In the genomic region with DNA sequence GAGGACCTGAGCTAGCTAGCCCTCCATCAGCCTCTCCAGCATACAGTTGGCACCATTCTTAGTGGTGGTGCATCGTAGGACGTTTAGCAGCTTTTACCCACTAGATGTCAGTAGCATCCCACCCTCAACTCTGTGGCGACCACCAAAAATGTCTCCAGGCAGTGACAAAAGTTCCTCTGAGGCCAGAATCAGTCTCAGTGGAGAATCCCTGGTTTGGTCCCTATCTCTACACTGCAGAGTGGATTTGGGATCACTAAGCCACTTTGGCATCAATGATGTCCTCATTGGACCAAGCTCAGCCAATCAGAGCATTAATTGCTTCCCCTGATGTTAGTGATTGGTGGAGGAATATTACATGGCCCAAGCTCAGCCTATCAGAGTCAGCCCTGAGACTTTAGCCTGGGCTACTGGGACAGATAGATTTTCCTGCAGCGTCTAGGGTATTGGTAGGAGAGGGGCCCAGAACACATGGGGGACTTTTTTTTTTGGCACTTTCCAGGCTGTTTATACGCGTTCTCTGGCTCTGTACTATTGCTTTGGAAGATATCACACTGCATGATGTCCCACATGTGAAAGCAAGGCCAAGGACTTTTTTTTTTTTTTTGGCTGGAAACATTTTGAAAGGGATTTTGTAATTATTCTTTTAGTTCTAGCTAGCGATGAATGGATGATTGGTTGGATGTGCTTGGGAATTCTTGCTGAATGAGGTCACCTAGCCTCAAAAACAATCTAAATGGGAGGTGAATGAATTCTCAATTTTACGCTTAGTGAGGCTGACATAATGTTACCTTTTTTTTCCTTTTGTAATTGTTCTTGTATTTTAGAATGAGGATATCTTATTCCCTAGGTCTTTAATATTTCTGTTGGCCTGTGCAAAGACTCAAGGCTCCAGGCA, we compare ENCODE assay signal across 9 cellular contexts. TPM values are rescaled to one million over a fixed set of nuclear protein-coding genes. Genes with fewer than 3 reads are reported as not detected.
DNase-seq lines count a peak whose midpoint lies in the region; ATAC-seq, FAIRE-seq and TF ChIP-seq lines count a peak whose summit lies in the region.
"Had no signal": no experiment of that assay in that cellular context is flagged by ENCODE, and none has a peak within 500 bp of the region (broad histone marks: within the 10 kb centered on the region; RNA-seq: fewer than 3 reads in every experiment).

No MANE protein-coding gene starts in this region.

- BruUV-seq in GM12878 (replicated peaks; lab: Mats Ljungman, UMichigan): no TSS peak

- RAD21 ChIA-PET in GM12878 (lab: Charles Lee; ENCODE audit: unreplicated experiment): interaction anchor here (1.0 to 1.3 kb wide), 2 partner anchors 9 to 116 kb away, joined by 3 to 4 read pairs; no protein-coding TSS in a partner anchor

- TF ChIP-seq EP300 in GM12878 (IDR thresholded peaks at IDR 0.05; ENCODE audit: borderline replicate concordance in 1 of 2, control insufficient read depth in 1 of 2, low read depth in 2 of 2, low read length in 2 of 2): no peak

- FAIRE-seq in GM12878 (lab: Jason Lieb, UNC): peak; percentile 18

- H3K9me3 ChIP-seq in GM12878 (replicated peaks; ENCODE audit: control insufficient read depth, insufficient read depth, low read length): no peaks in the 10 kb centered on the region
- no peaks in the 10 kb centered on the region for H3K9me3 ChIP-seq in lower lobe of right lung
- no peaks in the 10 kb centered on the region for H3K9me3 ChIP-seq in colonic mucosa

- SMC1A ChIA-PET in GM12878 (lab: Charles Lee; ENCODE audit: uncharacterized antibody, unreplicated experiment): interaction anchor here (0.9 kb wide), 2 partner anchors 181 to 360 kb away, joined by 3 read pairs; no protein-coding TSS in a partner anchor

- peak; percentile 38 for TF ChIP-seq CTCF in NB4 (IDR thresholded peaks at IDR 0.05; ENCODE audit: low read depth, low read length)
- peak; percentile 33 to 57 (median 45) for TF ChIP-seq CTCF in GM12878 (IDR thresholded peaks at IDR 0.05 in 2 of 3, conservative IDR thresholded peaks at IDR 0.05 in 1 of 3; ENCODE audit: control insufficient read depth in 2 of 3, extremely low read depth in 1 of 3, insufficient read depth in 1 of 3, low read depth in 3 of 3, low read length in 3 of 3)
- peak; percentile 25 for TF ChIP-seq CTCF in lower lobe of right lung (IDR thresholded peaks at IDR 0.05)
- no peak for TF ChIP-seq CTCF in colonic mucosa (IDR thresholded peaks at IDR 0.05)

- in situ Hi-C loops in GM12878 (cut with MboI): no loop called here

- intact Hi-C loops in GM12878 (cut with micrococcal nuclease; ENCODE audit: unreplicated experiment): loop anchor here (10.0 kb wide), 1 partner anchor 413 kb away; a partner anchor contains a TSS
- intact Hi-C loops in lower lobe of right lung (cut with DNase I): no loop called here
- intact Hi-C loops in colonic mucosa (cut with DNase I): no loop called here

- H3K79me2 ChIP-seq in GM12878 (ENCODE audit: control insufficient read depth, insufficient read depth, low read length): no peaks in the 10 kb centered on the region

- no peak overlapping the region for H3K27ac ChIP-seq in GM12878 (ENCODE audit: control insufficient read depth, insufficient read depth)
- H3K27ac ChIP-seq in lower lobe of right lung: no peak overlapping the region
- H3K27ac ChIP-seq in colonic mucosa: no peak overlapping the region

- no peak overlapping the region for H3K4me2 ChIP-seq in GM12878 (ENCODE audit: control insufficient read depth, insufficient read depth)

- no peak overlapping the region for H3K9ac ChIP-seq in GM12878 (ENCODE audit: control insufficient read depth, insufficient read depth, low read length)
- H3K9ac ChIP-seq in colonic mucosa (ENCODE audit: low read depth in 2 of 2, low read length in 2 of 2): no peak overlapping the region

- CTCF ChIA-PET in GM12878 (lab: Yijun Ruan, JAX): interaction anchor here (0.6 to 1.9 kb wide), 8 partner anchors 13 to 346 kb away, joined by 3 to 9 read pairs (median 6); a partner anchor contains a TSS

- TF ChIP-seq POLR2A in NB4 (IDR thresholded peaks at IDR 0.05; ENCODE audit: extremely low read depth, insufficient read length): no peak
- no peak for TF ChIP-seq POLR2A in GM12878 (IDR thresholded peaks at IDR 0.05; ENCODE audit: low read depth, low read length)

- H2AFZ ChIP-seq in GM12878 (ENCODE audit: control insufficient read depth, low read depth, low read length): no peak overlapping the region

- H4K20me1 ChIP-seq in GM12878 (ENCODE audit: control insufficient read depth, insufficient read depth): no peaks in the 10 kb centered on the region

- no peak overlapping the region for H3K4me3 ChIP-seq in NB4 (ENCODE audit: low read depth, low read length)
- H3K4me3 ChIP-seq in GM12878: no peak overlapping the region
- H3K4me3 ChIP-seq in lower lobe of right lung: no peak overlapping the region
- no peak overlapping the region for H3K4me3 ChIP-seq in colonic mucosa

- POLR2A ChIA-PET in GM12878 (lab: Charles Lee): interaction anchor here (0.5 kb wide), 1 partner anchor 13 kb away, joined by 4 read pairs; no protein-coding TSS in a partner anchor

- peak; percentile 55 for TF ChIP-seq RAD21 in GM12878 (IDR thresholded peaks at IDR 0.05; ENCODE audit: insufficient read depth, low read depth, low read length)

- H3K27me3 ChIP-seq in GM12878 (replicated peaks in 1 of 2; ENCODE audit: control insufficient read depth in 2 of 2, insufficient read depth in 2 of 2, low read length in 1 of 2): no peaks in the 10 kb centered on the region
- no peaks in the 10 kb centered on the region for H3K27me3 ChIP-seq in lower lobe of right lung (ENCODE audit: low read depth)
- no peaks in the 10 kb centered on the region for H3K27me3 ChIP-seq in colonic mucosa

- peak; percentile 61 for ATAC-seq in GM12878
- no peak for ATAC-seq in lower lobe of right lung
- no peak for ATAC-seq in HG03354 (IDR thresholded peaks at IDR 0.05; ENCODE audit: poor library complexity, severe bottlenecking, unreplicated experiment)
- ATAC-seq in HG02938 (IDR thresholded peaks at IDR 0.05; ENCODE audit: unreplicated experiment): no peak

- 46% methylated on average over 8 of the region's 8 CpGs for WGBS in GM12878 (ENCODE audit: insufficient coverage, insufficient replicate concordance, low lambda C conversion rate, missing lambda C conversion rate)

- H3K36me3 ChIP-seq in GM12878 (ENCODE audit: control insufficient read depth in 2 of 2, insufficient read depth in 2 of 2, low read length in 1 of 2) (no peaks in the 10 kb centered on the region), lower lobe of right lung (no peaks in the 10 kb centered on the region), colonic mucosa (no peaks in the 10 kb centered on the region)

- DNase-seq in NCI-H748 (lab: John Stamatoyannopoulos, UW; ENCODE audit: unreplicated experiment) (peak; percentile 33), NCI-H748 treated with DMSO at 0.1 percent for 48 hours (lab: John Stamatoyannopoulos, UW) (no peak), NB4 (ENCODE audit: low read depth) (peak; percentile 58), GM12878 (ENCODE audit: low read depth, low spot score) (no peak), lower lobe of right lung (no peak), colonic mucosa (no peak)

- H3K4me1 ChIP-seq in GM12878 (ENCODE audit: control insufficient read depth, insufficient read depth, low read length) (no peaks in the 10 kb centered on the region), lower lobe of right lung (no peaks in the 10 kb centered on the region), colonic mucosa (no peaks in the 10 kb centered on the region)

RNA-seq across cellular contexts. Expression of a gene that starts 7.0 kb away (rescaled TPM):
- total RNA-seq in GM12878 (2013; cell fraction: nucleolus; rRNA removed): not detected in 2 replicates
- total RNA-seq in GM12878 (2014; rRNA removed): not detected in 2 replicates
- total RNA-seq in GM12878 (2014; rRNA removed; fragmentation: Illumina TruSeq; extraction: Trizol): not detected in 2 replicates
- total RNA-seq in GM12878 (2021): not detected in 2 replicates
- polyA plus RNA-seq in GM12878 (2011; ENCODE audit: low read depth): 0.13 TPM
- polyA plus RNA-seq in GM12878 (2011; rRNA removed): not detected in 2 replicates
- not detected in 2 replicates for polyA plus RNA-seq in GM12878 (2011; cell fraction: cytosol; rRNA removed)
- polyA plus RNA-seq in GM12878 (2011; cell fraction: nucleus; rRNA removed): not detected in 2 replicates
- polyA plus RNA-seq in GM12878 (2012): 0.06 TPM in 1 of 2 replicates, not detected in the other
- not detected in 2 replicates for polyA plus RNA-seq in GM12878 (2014; fragmentation: Illumina TruSeq; extraction: Trizol)
- under 1 TPM in 1 of 2 experiments, not detected in 1; 0.04 TPM for polyA plus RNA-seq in GM12878 (2014; fragmentation: Nextera tagmentation; extraction: Ambion mirVana)
- polyA plus RNA-seq in GM12878 (2014; rRNA removed): not detected in 2 replicates
- polyA plus RNA-seq in GM12878 (2016; fragmentation: Nextera tagmentation; extraction: Ambion mirVana): under 1 TPM in 1 of 2 experiments, not detected in 1; 0.24 TPM
- polyA minus RNA-seq in GM12878 (2011; rRNA and poly(A)+ RNA removed): not detected in 2 replicates
- polyA minus RNA-seq in GM12878 (2011; cell fraction: cytosol; rRNA and poly(A)+ RNA removed): not detected in 2 replicates
- not detected in 2 replicates for polyA minus RNA-seq in GM12878 (2011; cell fraction: nucleus; rRNA and poly(A)+ RNA removed)
- total RNA-seq in lower lobe of right lung: not detected
- total RNA-seq in colonic mucosa: not detected
- total RNA-seq: pulmonary artery endothelial cell had no signal

RNA-seq across cellular contexts. Expression of a gene that starts 19.2 kb away (rescaled TPM):
- not detected in 2 replicates for total RNA-seq in GM12878 (2013; cell fraction: nucleolus; rRNA removed)
- total RNA-seq in GM12878 (2014; rRNA removed) (not detected in 2 replicates), GM12878 (2014; rRNA removed; fragmentation: Illumina TruSeq; extraction: Trizol) (not detected in 2 replicates), GM12878 (2021) (not detected in 2 replicates), lower lobe of right lung (not detected), colonic mucosa (not detected)
- not detected for polyA plus RNA-seq in GM12878 (2011; ENCODE audit: low read depth)
- polyA plus RNA-seq in GM12878 (2011; rRNA removed) (not detected in 2 replicates), GM12878 (2014; fragmentation: Illumina TruSeq; extraction: Trizol) (not detected in 2 replicates), GM12878 (2014; fragmentation: Nextera tagmentation; extraction: Ambion mirVana) (not detected), GM12878 (2014; rRNA removed) (not detected in 2 replicates), GM12878 (2016; fragmentation: Nextera tagmentation; extraction: Ambion mirVana) (not detected)
- polyA plus RNA-seq in GM12878 (2011; cell fraction: cytosol; rRNA removed): not detected in 2 replicates
- not detected in 2 replicates for polyA plus RNA-seq in GM12878 (2011; cell fraction: nucleus; rRNA removed)
- polyA plus RNA-seq in GM12878 (2012): not detected in 2 replicates
- not detected in 2 replicates for polyA minus RNA-seq in GM12878 (2011; rRNA and poly(A)+ RNA removed)
- not detected in 2 replicates for polyA minus RNA-seq in GM12878 (2011; cell fraction: cytosol; rRNA and poly(A)+ RNA removed)
- polyA minus RNA-seq in GM12878 (2011; cell fraction: nucleus; rRNA and poly(A)+ RNA removed): not detected in 2 replicates
- total RNA-seq: pulmonary artery endothelial cell had no signal

RNA-seq across cellular contexts. Expression of a gene that starts 21.6 kb away (rescaled TPM):
- 33.7 and 36.0 TPM in 2 replicates for total RNA-seq in GM12878 (2013; cell fraction: nucleolus; rRNA removed)
- total RNA-seq in GM12878 (2014; rRNA removed) (37.7 and 47.6 TPM in 2 replicates), GM12878 (2014; rRNA removed; fragmentation: Illumina TruSeq; extraction: Trizol) (15.3 and 18.0 TPM in 2 replicates), GM12878 (2021) (41.2 and 46.3 TPM in 2 replicates), lower lobe of right lung (45.3 TPM), colonic mucosa (10 to 100 TPM; 53.1 to 70.1 TPM)
- 7.3 TPM for polyA plus RNA-seq in GM12878 (2011; ENCODE audit: low read depth)
- polyA plus RNA-seq in GM12878 (2011; rRNA removed) (7.9 and 16.8 TPM in 2 replicates), GM12878 (2014; fragmentation: Illumina TruSeq; extraction: Trizol) (7.6 and 16.9 TPM in 2 replicates), GM12878 (2014; fragmentation: Nextera tagmentation; extraction: Ambion mirVana) (1 to 10 TPM; 1.2 to 2.6 TPM), GM12878 (2014; rRNA removed) (46.7 and 47.5 TPM in 2 replicates), GM12878 (2016; fragmentation: Nextera tagmentation; extraction: Ambion mirVana) (10 to 100 TPM; 34.7 to 40.9 TPM)
- 27.1 and 35.7 TPM in 2 replicates for polyA plus RNA-seq in GM12878 (2011; cell fraction: cytosol; rRNA removed)
- polyA plus RNA-seq in GM12878 (2011; cell fraction: nucleus; rRNA removed): 37.6 and 43.4 TPM in 2 replicates
- polyA plus RNA-seq in GM12878 (2012): 23.0 and 25.9 TPM in 2 replicates
- polyA minus RNA-seq in GM12878 (2011; rRNA and poly(A)+ RNA removed): 8.9 and 21.1 TPM in 2 replicates
- polyA minus RNA-seq in GM12878 (2011; cell fraction: cytosol; rRNA and poly(A)+ RNA removed): 9.4 and 12.3 TPM in 2 replicates
- 13.5 and 20.1 TPM in 2 replicates for polyA minus RNA-seq in GM12878 (2011; cell fraction: nucleus; rRNA and poly(A)+ RNA removed)

RNA-seq across cellular contexts. Expression of a gene that starts 28.8 kb away (rescaled TPM):
- total RNA-seq in GM12878 (2013; cell fraction: nucleolus; rRNA removed): 9.5 and 10.5 TPM in 2 replicates
- total RNA-seq in GM12878 (2014; rRNA removed): 1.3 and 2.3 TPM in 2 replicates
- total RNA-seq in GM12878 (2014; rRNA removed; fragmentation: Illumina TruSeq; extraction: Trizol): 0.55 and 0.72 TPM in 2 replicates
- 2.3 and 2.8 TPM in 2 replicates for total RNA-seq in GM12878 (2021)
- polyA plus RNA-seq in GM12878 (2011; ENCODE audit: low read depth): 1.2 TPM
- 0.79 and 1.8 TPM in 2 replicates for polyA plus RNA-seq in GM12878 (2011; rRNA removed)
- 2.8 and 4.1 TPM in 2 replicates for polyA plus RNA-seq in GM12878 (2011; cell fraction: cytosol; rRNA removed)
- 8.1 and 9.0 TPM in 2 replicates for polyA plus RNA-seq in GM12878 (2011; cell fraction: nucleus; rRNA removed)
- 3.9 and 4.0 TPM in 2 replicates for polyA plus RNA-seq in GM12878 (2012)
- polyA plus RNA-seq in GM12878 (2014; fragmentation: Illumina TruSeq; extraction: Trizol): 0.35 and 0.68 TPM in 2 replicates
- polyA plus RNA-seq in GM12878 (2014; fragmentation: Nextera tagmentation; extraction: Ambion mirVana): under 1 TPM; 0.11 to 0.31 TPM
- polyA plus RNA-seq in GM12878 (2014; rRNA removed): 1.7 and 2.6 TPM in 2 replicates
- polyA plus RNA-seq in GM12878 (2016; fragmentation: Nextera tagmentation; extraction: Ambion mirVana): 1 to 10 TPM; 1.0 to 1.4 TPM
- polyA minus RNA-seq in GM12878 (2011; rRNA and poly(A)+ RNA removed): 0.88 and 2.7 TPM in 2 replicates
- polyA minus RNA-seq in GM12878 (2011; cell fraction: cytosol; rRNA and poly(A)+ RNA removed): 1.5 and 2.3 TPM in 2 replicates
- polyA minus RNA-seq in GM12878 (2011; cell fraction: nucleus; rRNA and poly(A)+ RNA removed): 1.2 and 3.1 TPM in 2 replicates
- total RNA-seq in lower lobe of right lung: 27.0 TPM
- total RNA-seq in colonic mucosa: 1 to 10 TPM; 4.2 to 5.1 TPM

RNA-seq across cellular contexts. Expression of a gene that starts 36.1 kb away (rescaled TPM):
- total RNA-seq in GM12878 (2013; cell fraction: nucleolus; rRNA removed): 58.0 and 65.1 TPM in 2 replicates
- total RNA-seq in GM12878 (2014; rRNA removed) (248 and 257 TPM in 2 replicates), GM12878 (2014; rRNA removed; fragmentation: Illumina TruSeq; extraction: Trizol) (161 and 175 TPM in 2 replicates), GM12878 (2021) (271 and 278 TPM in 2 replicates), lower lobe of right lung (165 TPM), colonic mucosa (10 to 100 TPM; 12.8 to 15.6 TPM)
- 451 TPM for polyA plus RNA-seq in GM12878 (2011; ENCODE audit: low read depth)
- polyA plus RNA-seq in GM12878 (2011; rRNA removed) (210 and 301 TPM in 2 replicates), GM12878 (2014; fragmentation: Illumina TruSeq; extraction: Trizol) (62.4 and 198 TPM in 2 replicates), GM12878 (2014; fragmentation: Nextera tagmentation; extraction: Ambion mirVana) (100 to 1,000 TPM in 1 of 2 experiments, 10 to 100 TPM in 1; 16.6 to 111 TPM), GM12878 (2014; rRNA removed) (329 and 331 TPM in 2 replicates), GM12878 (2016; fragmentation: Nextera tagmentation; extraction: Ambion mirVana) (100 to 1,000 TPM; 335 to 372 TPM)
- polyA plus RNA-seq in GM12878 (2011; cell fraction: cytosol; rRNA removed): 363 and 467 TPM in 2 replicates
- 154 and 173 TPM in 2 replicates for polyA plus RNA-seq in GM12878 (2011; cell fraction: nucleus; rRNA removed)
- 323 and 354 TPM in 2 replicates for polyA plus RNA-seq in GM12878 (2012)
- polyA minus RNA-seq in GM12878 (2011; rRNA and poly(A)+ RNA removed): 103 and 187 TPM in 2 replicates
- 52.8 and 53.2 TPM in 2 replicates for polyA minus RNA-seq in GM12878 (2011; cell fraction: cytosol; rRNA and poly(A)+ RNA removed)
- 56.9 and 83.2 TPM in 2 replicates for polyA minus RNA-seq in GM12878 (2011; cell fraction: nucleus; rRNA and poly(A)+ RNA removed)

Comparison
In these comparisons a context has a peak if more than half of its experiments do, and no peak if none do; other contexts are left out.
1. DNase-seq: peak in NCI-H748 (single experiment) and NB4 (single experiment); none in NCI-H748 treated with DMSO at 0.1 percent for 48 hours (single experiment), GM12878 (single experiment), lower lobe of right lung (single experiment) and colonic mucosa (single experiment).